ENCODE assay signal across 13 cellular contexts in the genomic region with DNA sequence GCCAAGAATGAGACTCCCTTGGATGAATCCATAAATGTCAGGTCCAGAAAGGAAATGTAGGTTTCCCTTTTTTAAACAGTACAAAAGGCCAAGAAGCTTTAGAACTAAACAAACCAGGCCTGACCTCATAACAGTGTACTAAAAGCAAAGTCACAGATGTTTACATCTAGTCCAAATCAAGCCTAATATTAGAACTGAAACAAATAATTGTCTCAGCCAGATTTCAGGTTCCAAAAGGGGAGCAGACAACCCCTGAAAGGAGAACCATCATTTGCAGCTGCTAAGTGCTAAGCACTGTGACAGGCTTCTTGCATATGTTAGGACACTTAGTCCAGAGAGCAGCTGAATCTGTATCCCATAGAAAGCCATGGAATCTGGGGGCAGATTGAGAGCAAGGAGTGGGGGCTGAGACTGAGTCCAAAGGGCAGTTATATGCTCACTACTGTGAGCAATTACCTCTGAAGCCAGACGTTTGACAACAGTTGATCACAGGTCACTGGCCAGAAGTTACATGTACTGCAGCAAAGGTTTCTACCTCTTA.
DNase-seq lines count a peak whose midpoint lies in the region; ATAC-seq, FAIRE-seq and TF ChIP-seq lines count a peak whose summit lies in the region.
"Had no signal": no experiment of that assay in that cellular context is flagged by ENCODE, and none has a peak within 500 bp of the region (broad histone marks: within the 10 kb centered on the region; RNA-seq: fewer than 3 reads in every experiment).

No MANE protein-coding gene starts in this region.

- H3K36me3 ChIP-seq in esophagus muscularis mucosa (no peaks in the 10 kb centered on the region), gastrocnemius medialis (no peaks in the 10 kb centered on the region)

- TF ChIP-seq EP300 in esophagus muscularis mucosa (IDR thresholded peaks at IDR 0.05), result no peak

- CTCF ChIA-PET in activated CD8-positive, alpha-beta memory T cell treated with anti-CD3 and anti-CD28 coated beads, Interleukin-2, amount 10 ng/mL, durations not matched to agents 7 days and 5 days (lab: Charles Lee), result no interaction called here

- no peaks in the 10 kb centered on the region for H3K9me3 Mint-ChIP-seq in activated CD8-positive, alpha-beta memory T cell treated with anti-CD3 and anti-CD28 coated beads, Interleukin-2, amount 10 ng/mL, durations not matched to agents 7 days and 5 days (ENCODE audit: low read depth)

- H3K4me3 ChIP-seq in esophagus muscularis mucosa, result no peak overlapping the region
- H3K4me3 ChIP-seq in gastrocnemius medialis, result no peak overlapping the region
- H3K4me3 ChIP-seq: GM23248 had no signal

- H3K4me1 Mint-ChIP-seq in activated CD8-positive, alpha-beta memory T cell treated with anti-CD3 and anti-CD28 coated beads, Interleukin-2, amount 10 ng/mL, durations not matched to agents 7 days and 5 days, result no peaks in the 10 kb centered on the region

- H3K27ac ChIP-seq in esophagus muscularis mucosa (replicated peaks in 1 of 4), result peak overlapping the region; percentile 79 to 84 (median 80)
- peak overlapping the region in 3 of 4 donors; percentile 33 to 61 (median 46) for H3K27ac ChIP-seq in gastrocnemius medialis

- H3K4me1 ChIP-seq in esophagus muscularis mucosa (peaks cover 55 to 93% (median 74%) of the 10 kb centered on the region in 4 donors), gastrocnemius medialis (peaks cover 9 to 32% of the 10 kb centered on the region in 2 donors)

- H3K27ac Mint-ChIP-seq in activated CD8-positive, alpha-beta memory T cell treated with anti-CD3 and anti-CD28 coated beads, Interleukin-2, amount 10 ng/mL, durations not matched to agents 7 days and 5 days, result no peak overlapping the region

- in situ Hi-C loops in gastrocnemius medialis (cut with MboI; ENCODE audit: low sequenced_read_pairs in 4 of 4), result no loop called here

- TF ChIP-seq POLR2A in esophagus muscularis mucosa (IDR thresholded peaks at IDR 0.05; ENCODE audit: low read depth) (no peak), gastrocnemius medialis (IDR thresholded peaks at IDR 0.05) (no peak)

- H3K27me3 ChIP-seq in esophagus muscularis mucosa (no peaks in the 10 kb centered on the region), gastrocnemius medialis (no peaks in the 10 kb centered on the region)

- 7% methylated on average over 1 of the region's 1 CpG for WGBS in esophagus muscularis mucosa

- peak; percentile 42 for FAIRE-seq in GM19239 (lab: Jason Lieb, UNC)

- ATAC-seq in HG02970 (IDR thresholded peaks at IDR 0.05; ENCODE audit: low FRiP score, unreplicated experiment) (peak; percentile 46), gastrocnemius medialis (peak in 1 of 2 donors; percentile 30)
- ATAC-seq in activated CD8-positive, alpha-beta memory T cell treated with anti-CD3 and anti-CD28 coated beads, Interleukin-2, amount 10 ng/mL, durations not matched to agents 7 days and 5 days, result no peak

- intact Hi-C loops in esophagus muscularis mucosa (cut with DNase I), result no loop called here
- intact Hi-C loops in gastrocnemius medialis (cut with DNase I; ENCODE audit: low total_unique reads), result no loop called here

- no peaks in the 10 kb centered on the region for H3K36me3 Mint-ChIP-seq in activated CD8-positive, alpha-beta memory T cell treated with anti-CD3 and anti-CD28 coated beads, Interleukin-2, amount 10 ng/mL, durations not matched to agents 7 days and 5 days

- H3K27me3 Mint-ChIP-seq in activated CD8-positive, alpha-beta memory T cell treated with anti-CD3 and anti-CD28 coated beads, Interleukin-2, amount 10 ng/mL, durations not matched to agents 7 days and 5 days, result peaks cover 4% of the 10 kb centered on the region

- DNase-seq in GM19239 (ENCODE audit: insufficient read length, low spot score) (no peak), esophagus muscularis mucosa (ENCODE audit: extremely low spot score) (no peak), gastrocnemius medialis (no peak), islet precursor cell (no peak), AG08396 (ENCODE audit: low spot score) (no peak), NCI-H2029 treated with DMSO at 0.1 percent for 48 hours (lab: John Stamatoyannopoulos, UW) (no peak)
- no peak for DNase-seq in activated CD8-positive, alpha-beta memory T cell treated with anti-CD3 and anti-CD28 coated beads, Interleukin-2, amount 10 ng/mL, durations not matched to agents 7 days and 5 days
- DNase-seq: COR-L47, dermis blood vessel endothelial cell, GM23248, left cardiac atrium, NCI-H1092 treated with DMSO at 0.1 percent for 48 hours had no signal

- H3K4me3 Mint-ChIP-seq in activated CD8-positive, alpha-beta memory T cell treated with anti-CD3 and anti-CD28 coated beads, Interleukin-2, amount 10 ng/mL, durations not matched to agents 7 days and 5 days, result no peak overlapping the region

- H3K9me3 ChIP-seq in esophagus muscularis mucosa, result no peaks in the 10 kb centered on the region
- no peaks in the 10 kb centered on the region for H3K9me3 ChIP-seq in gastrocnemius medialis

- TF ChIP-seq CTCF in esophagus muscularis mucosa (IDR thresholded peaks at IDR 0.05), result no peak
- no peak for TF ChIP-seq CTCF in gastrocnemius medialis (IDR thresholded peaks at IDR 0.05 in 4 of 5, conservative IDR thresholded peaks at IDR 0.05 in 1 of 5)
